In the genomic region with DNA sequence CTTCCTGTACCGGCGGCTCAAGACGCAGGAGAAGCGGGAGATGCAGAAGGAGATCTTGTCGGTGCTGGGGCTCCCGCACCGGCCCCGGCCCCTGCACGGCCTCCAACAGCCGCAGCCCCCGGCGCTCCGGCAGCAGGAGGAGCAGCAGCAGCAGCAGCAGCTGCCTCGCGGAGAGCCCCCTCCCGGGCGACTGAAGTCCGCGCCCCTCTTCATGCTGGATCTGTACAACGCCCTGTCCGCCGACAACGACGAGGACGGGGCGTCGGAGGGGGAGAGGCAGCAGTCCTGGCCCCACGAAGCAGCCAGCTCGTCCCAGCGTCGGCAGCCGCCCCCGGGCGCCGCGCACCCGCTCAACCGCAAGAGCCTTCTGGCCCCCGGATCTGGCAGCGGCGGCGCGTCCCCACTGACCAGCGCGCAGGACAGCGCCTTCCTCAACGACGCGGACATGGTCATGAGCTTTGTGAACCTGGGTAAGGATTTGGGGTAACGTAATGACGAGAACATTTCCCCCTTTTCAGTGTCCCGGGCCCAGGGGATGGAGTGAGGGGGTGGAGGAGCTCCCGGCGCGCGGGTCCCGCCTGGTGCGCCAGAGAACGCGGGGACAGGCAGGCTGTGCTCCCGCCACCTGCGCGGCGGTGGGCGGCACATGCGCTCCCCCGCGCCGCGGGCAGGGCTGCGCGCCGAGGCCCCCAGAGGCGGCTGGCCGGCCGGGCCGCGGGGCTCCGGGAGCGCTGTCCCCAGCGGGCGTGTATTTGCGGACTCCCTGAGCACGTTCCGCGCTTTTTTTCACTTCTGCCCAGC, we compare ENCODE assay signal across 8 cellular contexts. TPM values are rescaled to one million over a fixed set of nuclear protein-coding genes. Genes with fewer than 3 reads are reported as not detected.
DNase-seq lines count a peak whose midpoint lies in the region; ATAC-seq and TF ChIP-seq lines count a peak whose summit lies in the region.

No MANE protein-coding gene starts in this region.

- no peaks in the 10 kb centered on the region for H3K9me2 ChIP-seq in PC-3 (replicated peaks; ENCODE audit: low read length)

- H3K4me3 ChIP-seq in cardiac muscle cell: peak overlapping the region; percentile 40
- H3K4me3 ChIP-seq in PC-3 (ENCODE audit: low read length): peak overlapping the region; percentile 67
- peak overlapping the region; percentile 8 for H3K4me3 ChIP-seq in epithelial cell of esophagus (ENCODE audit: low read length)
- H3K4me3 ChIP-seq in neuron (ENCODE audit: low read length): peak overlapping the region; percentile 38

- H3K4me1 ChIP-seq in cardiac muscle cell (ENCODE audit: low read depth) (peaks cover 5% of the 10 kb centered on the region), PC-3 (ENCODE audit: insufficient read depth, low read length) (peaks cover 56% of the 10 kb centered on the region), neuron (ENCODE audit: insufficient read depth, low read length) (peaks cover 32% of the 10 kb centered on the region)

- H3K27me3 ChIP-seq in cardiac muscle cell (peaks cover 97% of the 10 kb centered on the region), PC-3 (ENCODE audit: low read length) (peaks cover 39% of the 10 kb centered on the region), neuron (ENCODE audit: insufficient read depth, low read length) (peaks cover 64% of the 10 kb centered on the region)

- peak overlapping the region; percentile 69 for H2AFZ ChIP-seq in PC-3 (ENCODE audit: low read length)
- peak overlapping the region; percentile 63 for H2AFZ ChIP-seq in neuron (ENCODE audit: low read depth, low read length)

- H4K20me1 ChIP-seq in PC-3 (ENCODE audit: low read length): no peaks in the 10 kb centered on the region

- peaks cover 5% of the 10 kb centered on the region for H3F3A ChIP-seq in PC-3 (ENCODE audit: low read length, unreplicated experiment)

- intact Hi-C loops in Right ventricle myocardium inferior (cut with DNase I) (loop anchor here (5.0 to 10.0 kb wide), 2 partner anchors 107 to 185 kb away; a partner anchor contains a TSS), PC-3 (cut with micrococcal nuclease) (no loop called here)

- H3K27ac ChIP-seq in cardiac muscle cell: no peak overlapping the region
- no peak overlapping the region for H3K27ac ChIP-seq in PC-3 (ENCODE audit: low read length)

- TF ChIP-seq CTCF in cardiac muscle cell (IDR thresholded peaks at IDR 0.05; ENCODE audit: low read depth, low read length): peak; percentile 7
- TF ChIP-seq CTCF in PC-3 (conservative IDR thresholded peaks at IDR 0.05; ENCODE audit: low read depth, low read length): no peak
- TF ChIP-seq CTCF in epithelial cell of esophagus (IDR thresholded peaks at IDR 0.05; ENCODE audit: insufficient read depth, low read depth, low read length, missing control alignments): no peak

- peak overlapping the region; percentile 96 for H3K4me2 ChIP-seq in PC-3 (ENCODE audit: low read length)

- no peak overlapping the region for H3K9ac ChIP-seq in PC-3 (ENCODE audit: low read length)

- DNase-seq in cardiac muscle cell (ENCODE audit: low read depth in 1 of 2, low spot score in 1 of 2) (peak; percentile 20 to 40), Right ventricle myocardium inferior (ENCODE audit: missing footprints) (no peak), PC-3 (peak; percentile 7), epithelial cell of esophagus (ENCODE audit: low read depth) (peak; percentile 16)

- H3K36me3 ChIP-seq in cardiac muscle cell (no peaks in the 10 kb centered on the region), PC-3 (ENCODE audit: low read depth, low read length) (no peaks in the 10 kb centered on the region), neuron (ENCODE audit: insufficient read depth, low read length) (no peaks in the 10 kb centered on the region)

- no peaks in the 10 kb centered on the region for H3K79me2 ChIP-seq in PC-3 (ENCODE audit: low read length)

- CTCF ChIA-PET in PC-3 (lab: Charles Lee): no interaction called here

- BruUV-seq in PC-3 (replicated peaks; lab: Mats Ljungman, UMichigan): no TSS peak

- H3K9me3 ChIP-seq in cardiac muscle cell (ENCODE audit: low read depth) (no peaks in the 10 kb centered on the region), PC-3 (ENCODE audit: low read length) (no peaks in the 10 kb centered on the region), neuron (ENCODE audit: low read length) (no peaks in the 10 kb centered on the region)

- ATAC-seq in Right ventricle myocardium inferior: no peak
- no peak for ATAC-seq in PC-3
- ATAC-seq in GM18861 (IDR thresholded peaks at IDR 0.05; ENCODE audit: unreplicated experiment): no peak
- ATAC-seq in GM18873 (IDR thresholded peaks at IDR 0.05; ENCODE audit: low FRiP score, unreplicated experiment): no peak
- ATAC-seq in HG03565 (IDR thresholded peaks at IDR 0.05; ENCODE audit: unreplicated experiment): no peak

- POLR2A ChIA-PET in PC-3 (lab: Charles Lee; ENCODE audit: unreplicated experiment): no interaction called here

RNA-seq across cellular contexts. Expression of a gene that starts 1.5 kb away (rescaled TPM):
- total RNA-seq in cardiac muscle cell (0.74 TPM in 1 of 2 replicates, not detected in the other), Right ventricle myocardium inferior (1.6 TPM), PC-3 (2014; rRNA removed) (0.15 and 1.3 TPM in 2 replicates)
- polyA plus RNA-seq in cardiac muscle cell: not detected in 2 replicates

Comparison
In these comparisons a context has a peak if more than half of its experiments do, and no peak if none do; other contexts are left out.
1. H3K4me3 ChIP-seq: peak in every context shown above with its lines; median percentile 67 in PC-3; 40 in cardiac muscle cell; 38 in neuron; 8 in epithelial cell of esophagus.